ENCODE assay signal across 27 cellular contexts in genomic region chr21:45680215-45680614, GRCh38. TPM values are rescaled to one million over a fixed set of nuclear protein-coding genes. Genes with fewer than 3 reads are reported as not detected.
"Had no signal": no experiment of that assay in that cellular context is flagged by ENCODE, and none has a peak within 500 bp of the region (broad histone marks: within the 10 kb centered on the region; RNA-seq: fewer than 3 reads in every experiment).

No MANE protein-coding gene starts in this region.

- H3K36me3 ChIP-seq: esophagus squamous epithelium, gastrocnemius medialis, heart right ventricle, left lung, lower lobe of right lung had no signal

- ATAC-seq: esophagus mucosa, gastrocnemius medialis, heart right ventricle, left cardiac atrium, left lung, left ventricle myocardium superior, lower lobe of right lung, mucosa of descending colon had no signal

- H3K4me3 ChIP-seq: coronary artery, dorsolateral prefrontal cortex, esophagus squamous epithelium, gastrocnemius medialis, heart right ventricle, left lung, lower lobe of right lung, mucosa of descending colon had no signal

- DNase-seq: dermis blood vessel endothelial cell; dorsolateral prefrontal cortex; effector CD4-positive, alpha-beta T cell; effector memory CD4-positive, alpha-beta T cell; erythroblast; esophagus squamous epithelium; foreskin fibroblast; foreskin melanocyte; gastrocnemius medialis; glutamatergic neuron; head of caudate nucleus; heart right ventricle; hippocampal formation; left cardiac atrium; left lung; left ventricle myocardium superior; lower lobe of right lung; mesenchymal stem cell; mucosa of descending colon; naive B cell had no signal

- H3K9me3 ChIP-seq: esophagus squamous epithelium, gastrocnemius medialis, left lung, lower lobe of right lung, mucosa of descending colon had no signal

- H3K4me1 ChIP-seq: esophagus squamous epithelium, gastrocnemius medialis, heart right ventricle, left lung, lower lobe of right lung had no signal

- FAIRE-seq: colon, islet of Langerhans, keratinocyte had no signal

- H3K27ac ChIP-seq: coronary artery, dorsolateral prefrontal cortex, epithelial cell of prostate, esophagus squamous epithelium, gastrocnemius medialis, heart right ventricle, left lung, lower lobe of right lung had no signal

RNA-seq across cellular contexts. Expression of gene PCBP3, which starts 36.7 kb away (rescaled TPM):
- total RNA-seq: dermis blood vessel endothelial cell, lung microvascular endothelial cell had no signal
